In the genomic region with DNA sequence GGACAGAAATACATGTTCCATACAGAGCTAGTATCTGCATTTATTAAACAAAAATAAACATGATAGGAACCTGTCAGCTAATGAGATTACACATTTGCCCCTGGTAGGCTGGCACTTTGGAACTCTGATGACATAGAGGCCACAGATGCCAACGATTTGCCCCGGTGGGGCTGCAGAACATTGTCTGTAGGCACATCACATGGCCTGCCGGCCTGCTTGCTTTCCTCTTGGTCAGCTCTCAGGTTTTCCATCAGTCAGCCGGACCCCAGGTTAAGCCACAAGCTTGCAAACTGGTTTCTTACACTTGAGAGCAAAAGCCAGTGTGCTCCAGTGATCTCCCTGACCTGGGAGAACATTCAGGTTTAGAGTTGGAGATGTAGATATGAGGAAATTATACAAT, we compare ENCODE assay signal across 15 cellular contexts.
DNase-seq lines count a peak whose midpoint lies in the region; ATAC-seq and TF ChIP-seq lines count a peak whose summit lies in the region.
"Had no signal": no experiment of that assay in that cellular context is flagged by ENCODE, and none has a peak within 500 bp of the region (broad histone marks: within the 10 kb centered on the region; RNA-seq: fewer than 3 reads in every experiment).

No MANE protein-coding gene starts in this region.

- peak; percentile 36 for DNase-seq in activated CD8-positive, alpha-beta memory T cell treated with anti-CD3 and anti-CD28 coated beads, Interleukin-2, amount 10 ng/mL, durations not matched to agents 7 days and 5 days
- no peak for DNase-seq in activated CD8-positive, alpha-beta memory T cell treated with anti-CD3 and anti-CD28 coated beads, Interleukin-2, amount 50 U/mL, for 48 hours
- no peak for DNase-seq in caudate nucleus (lab: John Stamatoyannopoulos, UW)
- DNase-seq in osteocyte (ENCODE audit: extremely low spot score, unreplicated experiment): peak; percentile 60
- no peak for DNase-seq in T1000 (lab: John Stamatoyannopoulos, UW)
- DNase-seq: ACHN; C1 segment of cervical spinal cord; CD4-positive, alpha-beta T cell; DMS79; HCEC 1CT; IMR-90; KBM-7 had no signal

- no peak overlapping the region for H3K27ac Mint-ChIP-seq in activated CD8-positive, alpha-beta memory T cell treated with anti-CD3 and anti-CD28 coated beads, Interleukin-2, amount 10 ng/mL, durations not matched to agents 7 days and 5 days
- H3K27ac Mint-ChIP-seq in osteocyte (ENCODE audit: unreplicated experiment): no peak overlapping the region
- H3K27ac Mint-ChIP-seq: B cell; CD4-positive, alpha-beta T cell had no signal

- H3K4me1 Mint-ChIP-seq in activated CD8-positive, alpha-beta memory T cell treated with anti-CD3 and anti-CD28 coated beads, Interleukin-2, amount 10 ng/mL, durations not matched to agents 7 days and 5 days: peaks cover 16% of the 10 kb centered on the region
- no peaks in the 10 kb centered on the region for H3K4me1 Mint-ChIP-seq in osteocyte (ENCODE audit: unreplicated experiment)
- H3K4me1 Mint-ChIP-seq: B cell had no signal

- H3K27me3 Mint-ChIP-seq in activated CD8-positive, alpha-beta memory T cell treated with anti-CD3 and anti-CD28 coated beads, Interleukin-2, amount 10 ng/mL, durations not matched to agents 7 days and 5 days: peaks cover 2% of the 10 kb centered on the region
- peaks cover 6% of the 10 kb centered on the region for H3K27me3 Mint-ChIP-seq in osteocyte (ENCODE audit: unreplicated experiment)
- H3K27me3 Mint-ChIP-seq: CD4-positive, alpha-beta T cell had no signal

- H3K4me3 Mint-ChIP-seq in activated CD8-positive, alpha-beta memory T cell treated with anti-CD3 and anti-CD28 coated beads, Interleukin-2, amount 10 ng/mL, durations not matched to agents 7 days and 5 days: no peak overlapping the region
- no peak overlapping the region for H3K4me3 Mint-ChIP-seq in osteocyte (ENCODE audit: unreplicated experiment)
- H3K4me3 Mint-ChIP-seq: B cell; CD4-positive, alpha-beta T cell had no signal

- CTCF ChIA-PET in activated CD8-positive, alpha-beta memory T cell treated with anti-CD3 and anti-CD28 coated beads, Interleukin-2, amount 10 ng/mL, durations not matched to agents 7 days and 5 days (lab: Charles Lee): no interaction called here

- H3K9me3 Mint-ChIP-seq in activated CD8-positive, alpha-beta memory T cell treated with anti-CD3 and anti-CD28 coated beads, Interleukin-2, amount 10 ng/mL, durations not matched to agents 7 days and 5 days (ENCODE audit: low read depth): no peaks in the 10 kb centered on the region
- no peaks in the 10 kb centered on the region for H3K9me3 Mint-ChIP-seq in osteocyte (ENCODE audit: unreplicated experiment)
- H3K9me3 Mint-ChIP-seq: CD4-positive, alpha-beta T cell had no signal

- TF ChIP-seq CTCF in osteocyte (IDR thresholded peaks at IDR 0.05): no peak

- no peak for ATAC-seq in activated CD8-positive, alpha-beta memory T cell treated with anti-CD3 and anti-CD28 coated beads, Interleukin-2, amount 10 ng/mL, durations not matched to agents 7 days and 5 days
- ATAC-seq in GM18511 (IDR thresholded peaks at IDR 0.05; ENCODE audit: unreplicated experiment): no peak
- no peak for ATAC-seq in HG03565 (IDR thresholded peaks at IDR 0.05; ENCODE audit: unreplicated experiment)

- no peaks in the 10 kb centered on the region for H3K36me3 Mint-ChIP-seq in activated CD8-positive, alpha-beta memory T cell treated with anti-CD3 and anti-CD28 coated beads, Interleukin-2, amount 10 ng/mL, durations not matched to agents 7 days and 5 days
- H3K36me3 Mint-ChIP-seq in osteocyte (ENCODE audit: unreplicated experiment): no peaks in the 10 kb centered on the region

- H3K27ac ChIP-seq in caudate nucleus (ENCODE audit: low read depth, low read length): peak overlapping the region; percentile 36

Comparison
In these comparisons a context has a peak if more than half of its experiments do, and no peak if none do; other contexts are left out.
1. DNase-seq: peak in activated CD8-positive, alpha-beta memory T cell treated with anti-CD3 and anti-CD28 coated beads, Interleukin-2, amount 10 ng/mL, durations not matched to agents 7 days and 5 days (single experiment) and osteocyte (single experiment); none in activated CD8-positive, alpha-beta memory T cell treated with anti-CD3 and anti-CD28 coated beads, Interleukin-2, amount 50 U/mL, for 48 hours (single experiment), caudate nucleus (0 of 61) and T1000 (single experiment).